ENCODE assay signal across 11 cellular contexts in genomic region chr1:202086579-202087350, GRCh38. TPM values are rescaled to one million over a fixed set of nuclear protein-coding genes. Genes with fewer than 3 reads are reported as not detected.
DNase-seq lines count a peak whose midpoint lies in the region; ATAC-seq and TF ChIP-seq lines count a peak whose summit lies in the region.
"Had no signal": no experiment of that assay in that cellular context is flagged by ENCODE, and none has a peak within 500 bp of the region (broad histone marks: within the 10 kb centered on the region; RNA-seq: fewer than 3 reads in every experiment).

No MANE protein-coding gene starts in this region.

- H3K9ac ChIP-seq in parathyroid adenoma = no peak overlapping the region

- TF ChIP-seq CTCF in parathyroid adenoma (IDR thresholded peaks at IDR 0.05) = no peak

- no peaks in the 10 kb centered on the region for H3K4me1 Mint-ChIP-seq in activated T-cell treated with anti-CD3 and anti-CD28 coated beads, Interleukin-2, amount 50 U/mL, for 24 hours (ENCODE audit: low read depth)
- H3K4me1 Mint-ChIP-seq: activated CD4-positive, alpha-beta memory T cell treated with anti-CD3 and anti-CD28 coated beads, Interleukin-2, amount 10 ng/mL, durations not matched to agents 7 days and 5 days had no signal

- H3K27me3 Mint-ChIP-seq in activated T-cell treated with anti-CD3 and anti-CD28 coated beads, Interleukin-2, amount 50 U/mL, for 24 hours = peaks cover 3% of the 10 kb centered on the region

- no peaks in the 10 kb centered on the region for H3K36me3 Mint-ChIP-seq in activated T-cell treated with anti-CD3 and anti-CD28 coated beads, Interleukin-2, amount 50 U/mL, for 24 hours (ENCODE audit: low read depth)
- H3K36me3 Mint-ChIP-seq: activated naive CD8-positive, alpha-beta T cell had no signal

- no peaks in the 10 kb centered on the region for H3K79me2 ChIP-seq in parathyroid adenoma

- H3K36me3 ChIP-seq in parathyroid adenoma (ENCODE audit: control insufficient read depth, insufficient read depth, low read length) = no peaks in the 10 kb centered on the region

- no peak overlapping the region for H3K27ac Mint-ChIP-seq in activated T-cell treated with anti-CD3 and anti-CD28 coated beads, Interleukin-2, amount 50 U/mL, for 24 hours
- H3K27ac Mint-ChIP-seq: activated CD4-positive, alpha-beta memory T cell treated with anti-CD3 and anti-CD28 coated beads, Interleukin-2, amount 10 ng/mL, durations not matched to agents 7 days and 5 days; activated naive CD8-positive, alpha-beta T cell had no signal

- peak; percentile 65 for DNase-seq in ELF-1 (ENCODE audit: low read depth, low spot score)
- DNase-seq in NCI-H2029 (lab: John Stamatoyannopoulos, UW) = peak; percentile 93
- DNase-seq in stimulated activated CD4-positive, alpha-beta T cell treated with anti-CD3 and anti-CD28 coated beads, Interleukin-4, amount 100 ng/mL, for 1 hour = no peak
- no peak for DNase-seq in activated T-cell treated with anti-CD3 and anti-CD28 coated beads, Interleukin-2, amount 50 U/mL, for 24 hours
- DNase-seq in activated CD8-positive, alpha-beta memory T cell treated with anti-CD3 and anti-CD28 coated beads for 24 hours = no peak
- DNase-seq in HuH-7 (ENCODE audit: low spot score) = no peak
- DNase-seq: activated CD4-positive, alpha-beta memory T cell treated with anti-CD3 and anti-CD28 coated beads, Interleukin-2, amount 10 ng/mL, durations not matched to agents 7 days and 5 days; effector CD4-positive, alpha-beta T cell had no signal

- H3K4me3 ChIP-seq in parathyroid adenoma (ENCODE audit: low read depth, low read length) = no peak overlapping the region

- H3K9me3 ChIP-seq in parathyroid adenoma (ENCODE audit: control insufficient read depth, low read length) = no peaks in the 10 kb centered on the region

- H3K4me1 ChIP-seq in parathyroid adenoma = no peaks in the 10 kb centered on the region

- peak overlapping the region; percentile 22 for H2AFZ ChIP-seq in parathyroid adenoma

- no peak overlapping the region for H3K4me3 Mint-ChIP-seq in activated T-cell treated with anti-CD3 and anti-CD28 coated beads, Interleukin-2, amount 50 U/mL, for 24 hours
- H3K4me3 Mint-ChIP-seq: activated CD4-positive, alpha-beta memory T cell treated with anti-CD3 and anti-CD28 coated beads, Interleukin-2, amount 10 ng/mL, durations not matched to agents 7 days and 5 days; activated naive CD8-positive, alpha-beta T cell had no signal

- H3K4me2 ChIP-seq in parathyroid adenoma (ENCODE audit: low read length) = no peak overlapping the region

- H3K9me3 Mint-ChIP-seq in activated T-cell treated with anti-CD3 and anti-CD28 coated beads, Interleukin-2, amount 50 U/mL, for 24 hours = no peaks in the 10 kb centered on the region
- H3K9me3 Mint-ChIP-seq: activated CD4-positive, alpha-beta memory T cell treated with anti-CD3 and anti-CD28 coated beads, Interleukin-2, amount 10 ng/mL, durations not matched to agents 7 days and 5 days had no signal

- no peak overlapping the region for H3K27ac ChIP-seq in parathyroid adenoma

- no peaks in the 10 kb centered on the region for H3K27me3 ChIP-seq in parathyroid adenoma (ENCODE audit: control insufficient read depth, insufficient read depth, low read length)

- ATAC-seq in esophagus mucosa = peak; percentile 84

RNA-seq across cellular contexts. Expression of gene GPR37L1, which starts 36.0 kb away (rescaled TPM):
- total RNA-seq in esophagus mucosa = 0.12 TPM
- total RNA-seq: activated CD4-positive, alpha-beta memory T cell treated with anti-CD3 and anti-CD28 coated beads, Interleukin-2, amount 10 ng/mL, durations not matched to agents 7 days and 5 days had no signal

RNA-seq across cellular contexts. Expression of gene ARL8A, which starts 57.8 kb away (rescaled TPM):
- total RNA-seq in esophagus mucosa = 38.3 TPM

Comparison
In these comparisons a context has a peak if more than half of its experiments do, and no peak if none do; other contexts are left out.
1. DNase-seq: peak in ELF-1 (single experiment) and NCI-H2029 (single experiment); none in stimulated activated CD4-positive, alpha-beta T cell treated with anti-CD3 and anti-CD28 coated beads, Interleukin-4, amount 100 ng/mL, for 1 hour (single experiment), activated T-cell treated with anti-CD3 and anti-CD28 coated beads, Interleukin-2, amount 50 U/mL, for 24 hours (single experiment), activated CD8-positive, alpha-beta memory T cell treated with anti-CD3 and anti-CD28 coated beads for 24 hours (single experiment) and HuH-7 (single experiment).